ENCODE assay signal across 23 cellular contexts in the genomic region with DNA sequence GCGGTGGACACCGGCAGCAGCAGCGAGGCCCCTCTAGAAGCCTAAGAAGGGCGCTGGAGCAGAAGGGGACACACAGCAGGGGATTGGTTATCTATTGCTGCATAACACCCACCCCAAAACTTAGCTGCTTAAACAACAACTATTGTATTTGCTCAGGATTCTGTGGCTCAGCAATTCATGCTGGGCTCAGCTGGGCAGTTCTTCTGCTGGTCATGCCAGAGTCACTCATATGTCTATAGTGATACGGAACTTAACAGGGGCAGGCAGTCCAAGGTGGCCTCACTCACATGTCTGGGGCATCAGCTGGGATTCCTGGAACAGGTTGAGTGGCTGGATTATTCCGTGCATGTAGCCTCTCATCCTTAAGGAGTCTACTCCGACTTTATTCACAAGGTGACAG. TPM values are rescaled to one million over a fixed set of nuclear protein-coding genes. Genes with fewer than 3 reads are reported as not detected.
DNase-seq lines count a peak whose midpoint lies in the region; ATAC-seq, FAIRE-seq and TF ChIP-seq lines count a peak whose summit lies in the region.
"Had no signal": no experiment of that assay in that cellular context is flagged by ENCODE, and none has a peak within 500 bp of the region (broad histone marks: within the 10 kb centered on the region; RNA-seq: fewer than 3 reads in every experiment).

No MANE protein-coding gene starts in this region.

- H3K79me2 ChIP-seq in HepG2 (ENCODE audit: insufficient read depth, low read length) (no peaks in the 10 kb centered on the region), H1 (ENCODE audit: control insufficient read depth in 1 of 2, insufficient read depth in 2 of 2, low read length in 2 of 2) (no peaks in the 10 kb centered on the region)

- no peak overlapping the region for H2AFZ ChIP-seq in HepG2 (ENCODE audit: low read length)
- H2AFZ ChIP-seq in H1 (ENCODE audit: low read length) = no peak overlapping the region

- H3K27me3 ChIP-seq in HepG2 (ENCODE audit: control insufficient read depth in 1 of 2, insufficient read depth in 2 of 2, low read length in 2 of 2) (no peaks in the 10 kb centered on the region), right lobe of liver (no peaks in the 10 kb centered on the region), H1 (replicated peaks in 1 of 4; ENCODE audit: control insufficient read depth in 3 of 4, extremely low read depth in 1 of 4, insufficient read depth in 3 of 4, low read length in 3 of 4) (no peaks in the 10 kb centered on the region), BE2C (no peaks in the 10 kb centered on the region)
- H3K27me3 ChIP-seq: BLaER1 treated with 17β-estradiol and CSF1 and Interleukin-3, amounts not matched to agents 10 nM and 100 nM had no signal

- TF ChIP-seq EP300 in HepG2 (IDR thresholded peaks at IDR 0.05; ENCODE audit: low read depth in 2 of 2, low read length in 2 of 2) = no peak
- no peak for TF ChIP-seq EP300 in HepG2 (CRISPR knock-in tag; IDR thresholded peaks at IDR 0.05; ENCODE audit: borderline replicate concordance)
- TF ChIP-seq EP300 in H1 (IDR thresholded peaks at IDR 0.05; ENCODE audit: borderline replicate concordance in 1 of 2, low read depth in 2 of 2, low read length in 2 of 2) = no peak

- H3K4me3 ChIP-seq in HepG2 (replicated peaks in 1 of 3; ENCODE audit: insufficient read depth in 1 of 3, low read depth in 2 of 3, low read length in 3 of 3) = no peak overlapping the region
- H3K4me3 ChIP-seq in right lobe of liver = no peak overlapping the region
- H3K4me3 ChIP-seq in H1 (ENCODE audit: extremely low read depth in 1 of 4, insufficient read depth in 2 of 4, low read depth in 3 of 4, low read length in 4 of 4) = no peak overlapping the region
- H3K4me3 ChIP-seq in BE2C (ENCODE audit: low read depth, low read length) = no peak overlapping the region
- H3K4me3 ChIP-seq: BLaER1 treated with 17β-estradiol and CSF1 and Interleukin-3, amounts not matched to agents 10 nM and 100 nM had no signal

- H3K14ac ChIP-seq in H1 (ENCODE audit: insufficient read length) = no peak overlapping the region

- WGBS in HepG2 (ENCODE audit: low lambda C conversion rate) = 59% methylated on average over 7 of the region's 7 CpGs
- WGBS in right lobe of liver (ENCODE audit: insufficient coverage, low coverage, low lambda C conversion rate, missing lambda C conversion rate) = 78% methylated on average over 3 of the region's 7 CpGs
- 92% methylated on average over 7 of the region's 7 CpGs; no CpG with 5 or more reads in 1 of the 2 experiments for WGBS in H1 (ENCODE audit: extremely low coverage in 1 of 2, insufficient coverage in 1 of 2, insufficient read length in 1 of 2, insufficient replicate concordance in 2 of 2, low coverage in 1 of 2, low lambda C conversion rate in 2 of 2, missing lambda C conversion rate in 1 of 2), 2 experiments

- H4K91ac ChIP-seq in H1 (replicated peaks; ENCODE audit: insufficient read length, low read length) = no peak overlapping the region

- H3K36me3 ChIP-seq in HepG2 (replicated peaks in 1 of 2; ENCODE audit: control insufficient read depth in 1 of 2, insufficient read depth in 2 of 2, low read length in 2 of 2) = no peaks in the 10 kb centered on the region
- H3K36me3 ChIP-seq in right lobe of liver = no peaks in the 10 kb centered on the region
- H3K36me3 ChIP-seq in H1 (ENCODE audit: control insufficient read depth in 2 of 4, insufficient read depth in 4 of 4, low read length in 3 of 4) = no peaks in the 10 kb centered on the region
- no peaks in the 10 kb centered on the region for H3K36me3 ChIP-seq in BE2C
- H3K36me3 ChIP-seq: BLaER1 treated with 17β-estradiol and CSF1 and Interleukin-3, amounts not matched to agents 10 nM and 100 nM had no signal

- no peaks in the 10 kb centered on the region for H3K79me1 ChIP-seq in H1 (ENCODE audit: low read depth, low read length)

- no peak for DNase-seq in HepG2 (ENCODE audit: low spot score)
- DNase-seq in right lobe of liver = no peak
- no peak for DNase-seq in H1 (ENCODE audit: low read depth in 1 of 2, low spot score in 2 of 2)
- DNase-seq in omental fat pad (ENCODE audit: low spot score) = no peak
- no peak for DNase-seq in BE2C
- DNase-seq: 8988T; ACHN; Caco-2; Calu3; CD4-positive, alpha-beta T cell; CD8-positive, alpha-beta T cell; DMS79 treated with DMSO at 0.1 percent for 48 hours; GF-D8 had no signal

- TF ChIP-seq POLR2A in HepG2 (IDR thresholded peaks at IDR 0.05; ENCODE audit: insufficient read depth in 1 of 2, low read depth in 2 of 2, low read length in 2 of 2) = no peak
- no peak for TF ChIP-seq POLR2A in right lobe of liver (IDR thresholded peaks at IDR 0.05)
- TF ChIP-seq POLR2A in H1 (IDR thresholded peaks at IDR 0.05; ENCODE audit: control extremely low read depth in 1 of 2, low read depth in 2 of 2, low read length in 2 of 2) = no peak

- BruUV-seq in HepG2 (replicated peaks; lab: Mats Ljungman, UMichigan) = no TSS peak

- TF ChIP-seq RAD21 in HepG2 (CRISPR knock-in tag; IDR thresholded peaks at IDR 0.05) (no peak), H1 (IDR thresholded peaks at IDR 0.05 in 1 of 2, conservative IDR thresholded peaks at IDR 0.05 in 1 of 2; ENCODE audit: low read depth in 2 of 2, low read length in 2 of 2) (no peak)

- H3K4me2 ChIP-seq in HepG2 (ENCODE audit: low read depth, low read length) (no peak overlapping the region), H1 (ENCODE audit: insufficient read depth in 1 of 2, low read depth in 2 of 2, low read length in 2 of 2) (no peak overlapping the region)
- H3K4me2 ChIP-seq: BLaER1 treated with 17β-estradiol and CSF1 and Interleukin-3, amounts not matched to agents 10 nM and 100 nM had no signal

- peak overlapping the region; percentile 12; the same call in 1 of the 2 replicates for H2BK15ac ChIP-seq in H1 (ENCODE audit: low read length)

- no peak for FAIRE-seq in HepG2 (lab: Jason Lieb, UNC)
- no peak for FAIRE-seq in H1 (lab: Jason Lieb, UNC)
- FAIRE-seq: A204.1, D721Med, G401.6, GM12891, GM19239 had no signal

- H2BK20ac ChIP-seq in H1 (ENCODE audit: low read length) = peak overlapping the region; percentile 77; the same call in 1 of the 2 replicates

- in situ Hi-C loops in HepG2 (cut with HindIII; ENCODE audit: extremely low pct_ligation_motif_present, low pct_unique_long_range_greater_than_20kb) = no loop called here

- no peaks in the 10 kb centered on the region for H3K4me1 ChIP-seq in HepG2 (ENCODE audit: insufficient read depth, low read length)
- peaks cover 0 to 2% (median 0%) of the 10 kb centered on the region in 4 donors for H3K4me1 ChIP-seq in right lobe of liver
- H3K4me1 ChIP-seq in H1 (replicated peaks in 1 of 4; ENCODE audit: control insufficient read depth in 3 of 4, insufficient read depth in 4 of 4, low read length in 3 of 4) = no peaks in the 10 kb centered on the region
- H3K4me1 ChIP-seq in BE2C = no peaks in the 10 kb centered on the region
- H3K4me1 ChIP-seq: BLaER1 treated with 17β-estradiol and CSF1 and Interleukin-3, amounts not matched to agents 10 nM and 100 nM; Caco-2 had no signal

- intact Hi-C loops in HepG2 (cut with micrococcal nuclease; ENCODE audit: unreplicated experiment) (no loop called here), right lobe of liver (cut with DNase I) (no loop called here)

- no peak overlapping the region for H2AK5ac ChIP-seq in H1 (ENCODE audit: low read depth, low read length)

- no peak overlapping the region for H3K56ac ChIP-seq in H1 (replicated peaks; ENCODE audit: insufficient read length, low read depth, low read length)

- no peaks in the 10 kb centered on the region for H3K23me2 ChIP-seq in H1 (ENCODE audit: low read depth, low read length)

- no peak overlapping the region for H3K23ac ChIP-seq in H1 (ENCODE audit: insufficient read length)

- no peaks in the 10 kb centered on the region for H4K20me1 ChIP-seq in HepG2 (ENCODE audit: insufficient read depth, low read length)
- no peaks in the 10 kb centered on the region for H4K20me1 ChIP-seq in H1 (replicated peaks in 1 of 2; ENCODE audit: control insufficient read depth in 1 of 2, insufficient read depth in 2 of 2, low read length in 2 of 2)
- H4K20me1 ChIP-seq: BLaER1 treated with 17β-estradiol and CSF1 and Interleukin-3, amounts not matched to agents 10 nM and 100 nM had no signal

- H3K9ac ChIP-seq in HepG2 (ENCODE audit: insufficient read depth, low read depth, low read length) (no peak overlapping the region), H1 (replicated peaks in 1 of 4; ENCODE audit: extremely low read depth in 1 of 4, low read depth in 3 of 4, low read length in 3 of 4) (no peak overlapping the region)
- H3K9ac ChIP-seq: BLaER1 treated with 17β-estradiol and CSF1 and Interleukin-3, amounts not matched to agents 10 nM and 100 nM had no signal

- H3K4ac ChIP-seq in H1 (replicated peaks; ENCODE audit: insufficient read length, low read depth, low read length) = no peak overlapping the region

- H2BK120ac ChIP-seq in H1 (replicated peaks; ENCODE audit: low read depth, low read length) = no peak overlapping the region

- H4K8ac ChIP-seq in H1 (ENCODE audit: extremely low read depth, insufficient read depth, low read length) = no peak overlapping the region

- H2BK12ac ChIP-seq in H1 (ENCODE audit: low read depth, low read length) = peak overlapping the region; percentile 4; the same call in 1 of the 2 replicates

- POLR2A ChIA-PET in HepG2 (lab: Yijun Ruan, JAX) = no interaction called here
- POLR2A ChIA-PET in H1 (lab: Charles Lee; ENCODE audit: partially characterized antibody) = interaction anchor here (1.0 to 3.6 kb wide), 4 partner anchors 9 to 31 kb away, joined by 3 to 18 read pairs (median 4); a partner anchor contains a TSS

- H2BK5ac ChIP-seq in H1 (ENCODE audit: low read depth, low read length) = no peak overlapping the region

- H3K18ac ChIP-seq in H1 (ENCODE audit: extremely low read depth, low read length) = no peak overlapping the region

- H3K9me3 ChIP-seq in HepG2 (ENCODE audit: low read length) (no peaks in the 10 kb centered on the region), right lobe of liver (no peaks in the 10 kb centered on the region), H1 (ENCODE audit: insufficient read depth in 2 of 2, low read depth in 1 of 2, low read length in 1 of 2) (no peaks in the 10 kb centered on the region), BE2C (no peaks in the 10 kb centered on the region)
- H3K9me3 ChIP-seq: Caco-2 had no signal

- no peak overlapping the region for H3K27ac ChIP-seq in HepG2 (ENCODE audit: extremely low read length, insufficient read depth, low read length)
- H3K27ac ChIP-seq in right lobe of liver = no peak overlapping the region
- no peak overlapping the region for H3K27ac ChIP-seq in H1 (ENCODE audit: low read depth, low read length)
- H3K27ac ChIP-seq: BLaER1 treated with 17β-estradiol and CSF1 and Interleukin-3, amounts not matched to agents 10 nM and 100 nM; C4-2B had no signal

- no peak; the same call in 2 of the 3 replicates for ATAC-seq in HepG2
- ATAC-seq in right lobe of liver = no peak
- peak; percentile 26 for ATAC-seq in omental fat pad (ENCODE audit: low FRiP score)
- no peak for ATAC-seq in HG02571 (IDR thresholded peaks at IDR 0.05; ENCODE audit: unreplicated experiment)
- ATAC-seq: CD8-positive, alpha-beta T cell had no signal

- CTCF ChIA-PET in HepG2 (lab: Yijun Ruan, JAX; ENCODE audit: low intra/inter-chr PET ratio, low total read pairs) = no interaction called here
- CTCF ChIA-PET in H1 (lab: Charles Lee; ENCODE audit: partially characterized antibody) = interaction anchor here (0.9 to 6.7 kb wide), 6 partner anchors 15 to 72 kb away, joined by 3 to 63 read pairs (median 4); a partner anchor contains a TSS

- H4K5ac ChIP-seq in H1 (ENCODE audit: insufficient read length, low read depth, low read length) = no peak overlapping the region

- no peak for TF ChIP-seq CTCF in HepG2 (CRISPR knock-in tag; IDR thresholded peaks at IDR 0.05)
- TF ChIP-seq CTCF in right lobe of liver (IDR thresholded peaks at IDR 0.05) = no peak
- TF ChIP-seq CTCF in H1 (IDR thresholded peaks at IDR 0.05; ENCODE audit: control extremely low read depth in 1 of 3, insufficient read depth in 1 of 3, low read depth in 1 of 3, low read length in 3 of 3) = no peak
- TF ChIP-seq CTCF in omental fat pad (IDR thresholded peaks at IDR 0.05) = no peak
- no peak for TF ChIP-seq CTCF in BE2C (IDR thresholded peaks at IDR 0.05; ENCODE audit: low read depth, low read length)

RNA-seq across cellular contexts. Expression of a gene that starts 17.6 kb away (rescaled TPM):
- total RNA-seq in HepG2 (2016; rRNA removed; fragmentation: Illumina TruSeq; extraction: Trizol) (0.02 TPM in 1 of 2 replicates, not detected in the other), right lobe of liver (1 to 10 TPM in 5 of 6 experiments, under 1 TPM in 1; 0.62 to 4.0 (median 2.3) TPM), omental fat pad (10 to 100 TPM in 3 of 4 donors, 1 to 10 TPM in 1; 7.1 to 48.4 (median 21.6) TPM)
- not detected in 2 replicates for total RNA-seq in HepG2 (2016; cell fraction: cytosol; rRNA removed; fragmentation: Illumina TruSeq; extraction: Trizol; ENCODE audit: low read depth)
- 0.04 TPM in 1 of 2 replicates, not detected in the other for total RNA-seq in HepG2 (2016; cell fraction: insoluble cytoplasmic fraction; rRNA removed; fragmentation: Illumina TruSeq; extraction: Trizol)
- total RNA-seq in HepG2 (2016; cell fraction: membrane; rRNA removed; fragmentation: Illumina TruSeq; extraction: Trizol) = 0.03 TPM in 1 of 2 replicates, not detected in the other
- total RNA-seq in HepG2 (2016; cell fraction: nucleus; rRNA removed; fragmentation: Illumina TruSeq; extraction: Trizol) = not detected in 2 replicates
- polyA plus RNA-seq in HepG2 (2011; rRNA removed) (0.09 and 0.11 TPM in 2 replicates), H1 (2011; rRNA removed) (2.6 and 3.8 TPM in 2 replicates)
- polyA plus RNA-seq in HepG2 (2011; cell fraction: cytosol; rRNA removed) = 0.05 and 0.08 TPM in 2 replicates
- 0.06 and 0.07 TPM in 2 replicates for polyA plus RNA-seq in HepG2 (2011; cell fraction: nucleus; rRNA removed)
- polyA plus RNA-seq in HepG2 (2012) = 0.05 and 0.11 TPM in 2 replicates
- not detected in 2 replicates for polyA plus RNA-seq in HepG2 (2016; cell fraction: cytosol; fragmentation: Illumina TruSeq; extraction: Trizol; ENCODE audit: low read depth)
- polyA plus RNA-seq in HepG2 (2016; cell fraction: insoluble cytoplasmic fraction; fragmentation: Illumina TruSeq; extraction: Trizol; ENCODE audit: low read depth) = not detected in 2 replicates
- polyA plus RNA-seq in HepG2 (2016; cell fraction: membrane; fragmentation: Illumina TruSeq; extraction: Trizol; ENCODE audit: low read depth) = not detected in 2 replicates
- not detected in 2 replicates for polyA plus RNA-seq in HepG2 (2016; cell fraction: nucleus; fragmentation: Illumina TruSeq; extraction: Trizol; ENCODE audit: insufficient read depth, low read depth)
- polyA minus RNA-seq in HepG2 (2011; rRNA and poly(A)+ RNA removed; ENCODE audit: low replicate concordance) = 0.12 and 0.21 TPM in 2 replicates
- polyA minus RNA-seq in HepG2 (2011; cell fraction: cytosol; rRNA and poly(A)+ RNA removed) = not detected in 2 replicates
- 0.13 TPM in 1 of 2 replicates, not detected in the other for polyA minus RNA-seq in HepG2 (2011; cell fraction: nucleus; rRNA and poly(A)+ RNA removed)
- 8.9 and 9.7 TPM in 2 replicates for total RNA-seq in H1 (2021; fragmentation: NEBNext Ultra II Directional; extraction: Animal tissue kit (Norgen Biotek cat#: 25700))
- polyA plus RNA-seq in H1 (2011; cell fraction: cytosol; rRNA removed) = 3.9 TPM
- polyA plus RNA-seq in H1 (2011; cell fraction: nucleus; rRNA removed) = 7.3 TPM
- polyA plus RNA-seq in H1 (2012, experiment 1 of 2) = 3.3 to 4.7 TPM (median 4.1 TPM) in 4 replicates
- polyA plus RNA-seq in H1 (2012, experiment 2 of 2) = 5.1 TPM
- polyA plus RNA-seq in H1 (2013, experiment 1 of 2) = 7.4 TPM
- polyA plus RNA-seq in H1 (2013, experiment 2 of 2) = 7.5 TPM
- polyA minus RNA-seq in H1 (2011; rRNA and poly(A)+ RNA removed) = 7.7 and 10.3 TPM in 2 replicates
- polyA minus RNA-seq in H1 (2011; cell fraction: cytosol; rRNA and poly(A)+ RNA removed) = 3.9 TPM
- polyA minus RNA-seq in H1 (2011; cell fraction: nucleus; rRNA and poly(A)+ RNA removed) = 3.4 TPM
- polyA plus RNA-seq in BE2C (2012; ENCODE audit: insufficient read depth, insufficient read length, low read depth) = 53.6 TPM
- total RNA-seq: Caco-2, Calu3 had no signal
- polyA plus RNA-seq: AG04450, BJ had no signal

RNA-seq across cellular contexts. Expression of a gene that starts 39.6 kb away (rescaled TPM):
- total RNA-seq in HepG2 (2016; rRNA removed; fragmentation: Illumina TruSeq; extraction: Trizol) (20.5 and 22.0 TPM in 2 replicates), right lobe of liver (1 to 10 TPM; 3.0 to 5.6 (median 3.7) TPM), omental fat pad (10 to 100 TPM in 1 of 4 donors, 1 to 10 TPM in 3; 7.1 to 11.9 (median 7.7) TPM)
- 1.4 and 2.3 TPM in 2 replicates for total RNA-seq in HepG2 (2016; cell fraction: cytosol; rRNA removed; fragmentation: Illumina TruSeq; extraction: Trizol; ENCODE audit: low read depth)
- 20.8 and 23.2 TPM in 2 replicates for total RNA-seq in HepG2 (2016; cell fraction: insoluble cytoplasmic fraction; rRNA removed; fragmentation: Illumina TruSeq; extraction: Trizol)
- total RNA-seq in HepG2 (2016; cell fraction: membrane; rRNA removed; fragmentation: Illumina TruSeq; extraction: Trizol) = 4.9 and 5.2 TPM in 2 replicates
- total RNA-seq in HepG2 (2016; cell fraction: nucleus; rRNA removed; fragmentation: Illumina TruSeq; extraction: Trizol) = 19.7 and 20.2 TPM in 2 replicates
- polyA plus RNA-seq in HepG2 (2011; rRNA removed) (19.5 and 21.2 TPM in 2 replicates), H1 (2011; rRNA removed) (10.4 and 11.7 TPM in 2 replicates)
- 10.3 and 11.2 TPM in 2 replicates for polyA plus RNA-seq in HepG2 (2011; cell fraction: cytosol; rRNA removed)
- polyA plus RNA-seq in HepG2 (2011; cell fraction: nucleus; rRNA removed) = 59.7 and 75.5 TPM in 2 replicates
- 11.5 and 13.6 TPM in 2 replicates for polyA plus RNA-seq in HepG2 (2012)
- 0.74 and 1.3 TPM in 2 replicates for polyA plus RNA-seq in HepG2 (2016; cell fraction: cytosol; fragmentation: Illumina TruSeq; extraction: Trizol; ENCODE audit: low read depth)
- 17.2 and 18.6 TPM in 2 replicates for polyA plus RNA-seq in HepG2 (2016; cell fraction: insoluble cytoplasmic fraction; fragmentation: Illumina TruSeq; extraction: Trizol; ENCODE audit: low read depth)
- 2.2 and 2.4 TPM in 2 replicates for polyA plus RNA-seq in HepG2 (2016; cell fraction: membrane; fragmentation: Illumina TruSeq; extraction: Trizol; ENCODE audit: low read depth)
- 28.1 and 28.5 TPM in 2 replicates for polyA plus RNA-seq in HepG2 (2016; cell fraction: nucleus; fragmentation: Illumina TruSeq; extraction: Trizol; ENCODE audit: insufficient read depth, low read depth)
- polyA minus RNA-seq in HepG2 (2011; rRNA and poly(A)+ RNA removed; ENCODE audit: low replicate concordance) = 14.3 and 18.0 TPM in 2 replicates
- polyA minus RNA-seq in HepG2 (2011; cell fraction: cytosol; rRNA and poly(A)+ RNA removed) = 6.7 and 7.3 TPM in 2 replicates
- polyA minus RNA-seq in HepG2 (2011; cell fraction: nucleus; rRNA and poly(A)+ RNA removed) = 25.9 and 33.6 TPM in 2 replicates
- total RNA-seq in H1 (2021; fragmentation: NEBNext Ultra II Directional; extraction: Animal tissue kit (Norgen Biotek cat#: 25700)) = 14.1 and 14.4 TPM in 2 replicates
- polyA plus RNA-seq in H1 (2011; cell fraction: cytosol; rRNA removed) = 12.6 TPM
- 19.7 TPM for polyA plus RNA-seq in H1 (2011; cell fraction: nucleus; rRNA removed)
- polyA plus RNA-seq in H1 (2012, experiment 1 of 2) = 10.0 to 12.0 TPM (median 11.3 TPM) in 4 replicates
- 10.4 TPM for polyA plus RNA-seq in H1 (2012, experiment 2 of 2)
- polyA plus RNA-seq in H1 (2013, experiment 1 of 2) = 9.9 TPM
- 9.2 TPM for polyA plus RNA-seq in H1 (2013, experiment 2 of 2)
- 10.7 and 11.4 TPM in 2 replicates for polyA minus RNA-seq in H1 (2011; rRNA and poly(A)+ RNA removed)
- polyA minus RNA-seq in H1 (2011; cell fraction: cytosol; rRNA and poly(A)+ RNA removed) = 6.6 TPM
- 9.6 TPM for polyA minus RNA-seq in H1 (2011; cell fraction: nucleus; rRNA and poly(A)+ RNA removed)
- 29.2 TPM for polyA plus RNA-seq in BE2C (2012; ENCODE audit: insufficient read depth, insufficient read length, low read depth)
